Comparison of ENCODE assay signal across 9 cellular contexts in genomic region chr11:94933225-94934130, GRCh38. TPM values are rescaled to one million over a fixed set of nuclear protein-coding genes. Genes with fewer than 3 reads are reported as not detected.
DNase-seq lines count a peak whose midpoint lies in the region; ATAC-seq and TF ChIP-seq lines count a peak whose summit lies in the region.
"Had no signal": no experiment of that assay in that cellular context is flagged by ENCODE, and none has a peak within 500 bp of the region (broad histone marks: within the 10 kb centered on the region; RNA-seq: fewer than 3 reads in every experiment).

No MANE protein-coding gene starts in this region.

- H3K9me3 ChIP-seq in left lung, result no peaks in the 10 kb centered on the region
- no peaks in the 10 kb centered on the region for H3K9me3 ChIP-seq in tibial artery

- peak; percentile 82 for ATAC-seq in left lung

- peaks cover 0 to 9% of the 10 kb centered on the region in 2 donors for H3K4me1 ChIP-seq in left lung
- peaks cover 0 to 23% (median 15%) of the 10 kb centered on the region in 4 donors for H3K4me1 ChIP-seq in tibial artery

- H3K27me3 ChIP-seq in left lung (no peaks in the 10 kb centered on the region), tibial artery (no peaks in the 10 kb centered on the region)

- H3K4me3 ChIP-seq in left lung (no peak overlapping the region), tibial artery (no peak overlapping the region)

- intact Hi-C loops in left lung (cut with DNase I), result no loop called here
- intact Hi-C loops in tibial artery (cut with DNase I; ENCODE audit: low total_unique reads), result no loop called here

- H3K27ac ChIP-seq in left lung, result peak overlapping the region in 1 of 2 donors; percentile 24
- peak overlapping the region in 1 of 2 donors; percentile 45 for H3K27ac ChIP-seq in tibial artery

- no peaks in the 10 kb centered on the region for H3K36me3 ChIP-seq in left lung
- no peaks in the 10 kb centered on the region for H3K36me3 ChIP-seq in tibial artery

- no peak for TF ChIP-seq CTCF in left lung (IDR thresholded peaks at IDR 0.05)
- no peak for TF ChIP-seq CTCF in tibial artery (IDR thresholded peaks at IDR 0.05)

- DNase-seq in HT1080 (ENCODE audit: low read depth) (peak; percentile 55), cerebellar cortex (ENCODE audit: low spot score) (peak; percentile 75), left lung (peak in 1 of 2 donors; percentile 37), tibial artery (peak; percentile 54 to 72), amygdala (lab: John Stamatoyannopoulos, UW) (no peak), NCI-H82 treated with DMSO at 0.1 percent for 48 hours (lab: John Stamatoyannopoulos, UW; ENCODE audit: unreplicated experiment) (no peak)
- no peak for DNase-seq in stimulated activated naive CD4-positive, alpha-beta T cell treated with Interleukin-2 at 50 U/mL for 16 hours (lab: John Stamatoyannopoulos, UW)
- DNase-seq: activated naive CD4-positive, alpha-beta T cell treated with Interleukin-2 at 50 U/mL for 16 hours; T-cell had no signal

RNA-seq across cellular contexts. Expression of gene CWC15, which starts 39.9 kb away (rescaled TPM):
- total RNA-seq in HT1080 (2014; rRNA removed; shearing (Covaris generic)), result 50.1 and 58.3 TPM in 2 replicates
- polyA plus RNA-seq in HT1080 (2015; cell fraction: cytosol; rRNA removed), result 35.1 and 39.5 TPM in 2 replicates
- polyA plus RNA-seq in HT1080 (2015; cell fraction: nucleus; rRNA removed), result 51.4 and 62.5 TPM in 2 replicates
- total RNA-seq in left lung, result 10 to 100 TPM; 43.3 to 47.3 TPM

RNA-seq across cellular contexts. Expression of gene KDM4D, which starts 40.0 kb away (rescaled TPM):
- 1.8 and 3.2 TPM in 2 replicates for total RNA-seq in HT1080 (2014; rRNA removed; shearing (Covaris generic))
- polyA plus RNA-seq in HT1080 (2015; cell fraction: cytosol; rRNA removed), result 2.8 and 2.9 TPM in 2 replicates
- polyA plus RNA-seq in HT1080 (2015; cell fraction: nucleus; rRNA removed), result 2.9 and 3.9 TPM in 2 replicates
- total RNA-seq in left lung, result under 1 TPM; 0.35 to 0.39 TPM

Comparison
In these comparisons a context has a peak if more than half of its experiments do, and no peak if none do; other contexts are left out.
1. DNase-seq: peak in HT1080 (single experiment), cerebellar cortex (single experiment) and tibial artery (2 of 2); none in stimulated activated naive CD4-positive, alpha-beta T cell treated with Interleukin-2 at 50 U/mL for 16 hours (single experiment), amygdala (0 of 56) and NCI-H82 treated with DMSO at 0.1 percent for 48 hours (single experiment).